In the genomic region with DNA sequence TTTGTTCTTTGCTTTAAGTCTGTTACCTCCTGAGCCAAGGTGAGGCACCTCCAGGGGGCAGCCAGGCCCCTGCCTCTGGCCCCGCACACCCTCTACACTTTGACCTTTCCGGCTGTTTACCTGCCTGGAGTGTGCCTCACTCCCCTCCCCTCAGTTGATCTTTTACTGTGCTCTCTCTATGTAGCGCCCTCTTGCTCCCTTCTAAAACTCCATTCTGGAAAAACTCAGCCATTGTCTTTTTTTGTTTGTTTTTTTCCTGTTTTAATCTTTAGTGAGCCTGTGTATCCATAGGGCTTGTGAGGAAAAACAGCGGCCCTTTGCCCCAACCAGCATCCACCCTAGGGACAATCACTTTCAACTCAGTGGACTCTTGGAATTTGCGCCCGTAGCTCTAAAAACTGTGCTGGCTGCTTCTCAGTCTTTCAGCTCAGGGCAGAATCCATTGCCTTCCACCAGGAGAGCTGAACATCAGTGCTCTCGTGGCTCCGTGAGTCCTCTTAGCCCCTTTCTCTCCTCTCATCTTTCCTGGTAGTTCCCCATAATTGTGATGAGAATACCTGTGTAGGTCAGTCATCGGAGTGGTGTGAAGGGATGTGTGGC, we compare ENCODE assay signal across 1 cellular context.
A peak's percentile ranks its signal among the peaks of the same experiment; 100 is the strongest.
TF ChIP-seq lines count a peak whose summit lies in the region.

No MANE protein-coding gene starts in this region.

TF ChIP-seq in HepG2, 621 proteins besides CTCF, POLR2A, EP300 and RAD21 (continued from another document and continues in another):
- TF ChIP-seq, protein P1, sequence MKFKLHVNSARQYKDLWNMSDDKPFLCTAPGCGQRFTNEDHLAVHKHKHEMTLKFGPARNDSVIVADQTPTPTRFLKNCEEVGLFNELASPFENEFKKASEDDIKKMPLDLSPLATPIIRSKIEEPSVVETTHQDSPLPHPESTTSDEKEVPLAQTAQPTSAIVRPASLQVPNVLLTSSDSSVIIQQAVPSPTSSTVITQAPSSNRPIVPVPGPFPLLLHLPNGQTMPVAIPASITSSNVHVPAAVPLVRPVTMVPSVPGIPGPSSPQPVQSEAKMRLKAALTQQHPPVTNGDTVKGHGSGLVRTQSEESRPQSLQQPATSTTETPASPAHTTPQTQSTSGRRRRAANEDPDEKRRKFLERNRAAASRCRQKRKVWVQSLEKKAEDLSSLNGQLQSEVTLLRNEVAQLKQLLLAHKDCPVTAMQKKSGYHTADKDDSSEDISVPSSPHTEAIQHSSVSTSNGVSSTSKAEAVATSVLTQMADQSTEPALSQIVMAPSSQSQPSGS (CRISPR knock-in tag; IDR thresholded peaks at IDR 0.05), result peak; percentile 62; the same call in 1 of the 2 replicates
- TF ChIP-seq ZFP90 (CRISPR knock-in tag; IDR thresholded peaks at IDR 0.05; ENCODE audit: borderline replicate concordance) (no peak; the same call in 1 of the 2 replicates), ZNF331 (CRISPR knock-in tag; IDR thresholded peaks at IDR 0.05) (peak; percentile 63; the same call in 1 of the 2 replicates), ZNF510 (CRISPR knock-in tag; IDR thresholded peaks at IDR 0.05; ENCODE audit: low read depth) (0 out of 2 replicates have a peak, but pooled peaks have one; percentile 22), ZNF746 (CRISPR knock-in tag; IDR thresholded peaks at IDR 0.05) (peak; percentile 85; the same call in 1 of the 2 replicates), NKX3-1 (CRISPR knock-in tag; IDR thresholded peaks at IDR 0.05) (no peak), THAP11 (CRISPR knock-in tag; IDR thresholded peaks at IDR 0.05) (peak; percentile 77), ZNF484 (CRISPR knock-in tag; IDR thresholded peaks at IDR 0.05; ENCODE audit: borderline replicate concordance, low read depth) (no peak), ZNF558 (CRISPR knock-in tag; IDR thresholded peaks at IDR 0.05; ENCODE audit: borderline replicate concordance) (0 out of 2 replicates have a peak, but pooled peaks have one; percentile 71), TCF7L2 (IDR thresholded peaks at IDR 0.05; ENCODE audit: low read depth, low read length) (no peak), ZNF589 (CRISPR knock-in tag; conservative IDR thresholded peaks at IDR 0.05) (no peak)
- TF ChIP-seq, protein P2, sequence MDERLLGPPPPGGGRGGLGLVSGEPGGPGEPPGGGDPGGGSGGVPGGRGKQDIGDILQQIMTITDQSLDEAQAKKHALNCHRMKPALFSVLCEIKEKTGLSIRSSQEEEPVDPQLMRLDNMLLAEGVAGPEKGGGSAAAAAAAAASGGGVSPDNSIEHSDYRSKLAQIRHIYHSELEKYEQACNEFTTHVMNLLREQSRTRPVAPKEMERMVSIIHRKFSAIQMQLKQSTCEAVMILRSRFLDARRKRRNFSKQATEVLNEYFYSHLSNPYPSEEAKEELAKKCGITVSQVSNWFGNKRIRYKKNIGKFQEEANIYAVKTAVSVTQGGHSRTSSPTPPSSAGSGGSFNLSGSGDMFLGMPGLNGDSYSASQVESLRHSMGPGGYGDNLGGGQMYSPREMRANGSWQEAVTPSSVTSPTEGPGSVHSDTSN (CRISPR knock-in tag; IDR thresholded peaks at IDR 0.05), result no peak
- TF ChIP-seq, protein P3, sequence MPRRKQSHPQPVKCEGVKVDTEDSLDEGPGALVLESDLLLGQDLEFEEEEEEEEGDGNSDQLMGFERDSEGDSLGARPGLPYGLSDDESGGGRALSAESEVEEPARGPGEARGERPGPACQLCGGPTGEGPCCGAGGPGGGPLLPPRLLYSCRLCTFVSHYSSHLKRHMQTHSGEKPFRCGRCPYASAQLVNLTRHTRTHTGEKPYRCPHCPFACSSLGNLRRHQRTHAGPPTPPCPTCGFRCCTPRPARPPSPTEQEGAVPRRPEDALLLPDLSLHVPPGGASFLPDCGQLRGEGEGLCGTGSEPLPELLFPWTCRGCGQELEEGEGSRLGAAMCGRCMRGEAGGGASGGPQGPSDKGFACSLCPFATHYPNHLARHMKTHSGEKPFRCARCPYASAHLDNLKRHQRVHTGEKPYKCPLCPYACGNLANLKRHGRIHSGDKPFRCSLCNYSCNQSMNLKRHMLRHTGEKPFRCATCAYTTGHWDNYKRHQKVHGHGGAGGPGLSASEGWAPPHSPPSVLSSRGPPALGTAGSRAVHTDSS (CRISPR knock-in tag; conservative IDR thresholded peaks at IDR 0.05), result no peak
- TF ChIP-seq, protein P4, sequence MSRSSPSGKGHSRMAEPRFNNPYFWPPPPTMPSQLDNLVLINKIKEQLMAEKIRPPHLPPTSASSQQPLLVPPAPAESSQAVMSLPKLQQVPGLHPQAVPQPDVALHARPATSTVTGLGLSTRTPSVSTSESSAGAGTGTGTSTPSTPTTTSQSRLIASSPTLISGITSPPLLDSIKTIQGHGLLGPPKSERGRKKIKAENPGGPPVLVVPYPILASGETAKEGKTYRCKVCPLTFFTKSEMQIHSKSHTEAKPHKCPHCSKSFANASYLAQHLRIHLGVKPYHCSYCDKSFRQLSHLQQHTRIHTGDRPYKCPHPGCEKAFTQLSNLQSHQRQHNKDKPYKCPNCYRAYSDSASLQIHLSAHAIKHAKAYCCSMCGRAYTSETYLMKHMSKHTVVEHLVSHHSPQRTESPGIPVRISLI (CRISPR knock-in tag; IDR thresholded peaks at IDR 0.05; ENCODE audit: borderline replicate concordance), result peak; percentile 73; the same call in 1 of the 2 replicates
- TF ChIP-seq, protein P5, sequence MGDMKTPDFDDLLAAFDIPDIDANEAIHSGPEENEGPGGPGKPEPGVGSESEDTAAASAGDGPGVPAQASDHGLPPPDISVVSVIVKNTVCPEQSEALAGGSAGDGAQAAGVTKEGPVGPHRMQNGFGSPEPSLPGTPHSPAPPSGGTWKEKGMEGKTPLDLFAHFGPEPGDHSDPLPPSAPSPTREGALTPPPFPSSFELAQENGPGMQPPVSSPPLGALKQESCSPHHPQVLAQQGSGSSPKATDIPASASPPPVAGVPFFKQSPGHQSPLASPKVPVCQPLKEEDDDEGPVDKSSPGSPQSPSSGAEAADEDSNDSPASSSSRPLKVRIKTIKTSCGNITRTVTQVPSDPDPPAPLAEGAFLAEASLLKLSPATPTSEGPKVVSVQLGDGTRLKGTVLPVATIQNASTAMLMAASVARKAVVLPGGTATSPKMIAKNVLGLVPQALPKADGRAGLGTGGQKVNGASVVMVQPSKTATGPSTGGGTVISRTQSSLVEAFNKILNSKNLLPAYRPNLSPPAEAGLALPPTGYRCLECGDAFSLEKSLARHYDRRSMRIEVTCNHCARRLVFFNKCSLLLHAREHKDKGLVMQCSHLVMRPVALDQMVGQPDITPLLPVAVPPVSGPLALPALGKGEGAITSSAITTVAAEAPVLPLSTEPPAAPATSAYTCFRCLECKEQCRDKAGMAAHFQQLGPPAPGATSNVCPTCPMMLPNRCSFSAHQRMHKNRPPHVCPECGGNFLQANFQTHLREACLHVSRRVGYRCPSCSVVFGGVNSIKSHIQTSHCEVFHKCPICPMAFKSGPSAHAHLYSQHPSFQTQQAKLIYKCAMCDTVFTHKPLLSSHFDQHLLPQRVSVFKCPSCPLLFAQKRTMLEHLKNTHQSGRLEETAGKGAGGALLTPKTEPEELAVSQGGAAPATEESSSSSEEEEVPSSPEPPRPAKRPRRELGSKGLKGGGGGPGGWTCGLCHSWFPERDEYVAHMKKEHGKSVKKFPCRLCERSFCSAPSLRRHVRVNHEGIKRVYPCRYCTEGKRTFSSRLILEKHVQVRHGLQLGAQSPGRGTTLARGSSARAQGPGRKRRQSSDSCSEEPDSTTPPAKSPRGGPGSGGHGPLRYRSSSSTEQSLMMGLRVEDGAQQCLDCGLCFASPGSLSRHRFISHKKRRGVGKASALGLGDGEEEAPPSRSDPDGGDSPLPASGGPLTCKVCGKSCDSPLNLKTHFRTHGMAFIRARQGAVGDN (CRISPR knock-in tag; IDR thresholded peaks at IDR 0.05), result peak; percentile 92
- TF ChIP-seq, protein P6, sequence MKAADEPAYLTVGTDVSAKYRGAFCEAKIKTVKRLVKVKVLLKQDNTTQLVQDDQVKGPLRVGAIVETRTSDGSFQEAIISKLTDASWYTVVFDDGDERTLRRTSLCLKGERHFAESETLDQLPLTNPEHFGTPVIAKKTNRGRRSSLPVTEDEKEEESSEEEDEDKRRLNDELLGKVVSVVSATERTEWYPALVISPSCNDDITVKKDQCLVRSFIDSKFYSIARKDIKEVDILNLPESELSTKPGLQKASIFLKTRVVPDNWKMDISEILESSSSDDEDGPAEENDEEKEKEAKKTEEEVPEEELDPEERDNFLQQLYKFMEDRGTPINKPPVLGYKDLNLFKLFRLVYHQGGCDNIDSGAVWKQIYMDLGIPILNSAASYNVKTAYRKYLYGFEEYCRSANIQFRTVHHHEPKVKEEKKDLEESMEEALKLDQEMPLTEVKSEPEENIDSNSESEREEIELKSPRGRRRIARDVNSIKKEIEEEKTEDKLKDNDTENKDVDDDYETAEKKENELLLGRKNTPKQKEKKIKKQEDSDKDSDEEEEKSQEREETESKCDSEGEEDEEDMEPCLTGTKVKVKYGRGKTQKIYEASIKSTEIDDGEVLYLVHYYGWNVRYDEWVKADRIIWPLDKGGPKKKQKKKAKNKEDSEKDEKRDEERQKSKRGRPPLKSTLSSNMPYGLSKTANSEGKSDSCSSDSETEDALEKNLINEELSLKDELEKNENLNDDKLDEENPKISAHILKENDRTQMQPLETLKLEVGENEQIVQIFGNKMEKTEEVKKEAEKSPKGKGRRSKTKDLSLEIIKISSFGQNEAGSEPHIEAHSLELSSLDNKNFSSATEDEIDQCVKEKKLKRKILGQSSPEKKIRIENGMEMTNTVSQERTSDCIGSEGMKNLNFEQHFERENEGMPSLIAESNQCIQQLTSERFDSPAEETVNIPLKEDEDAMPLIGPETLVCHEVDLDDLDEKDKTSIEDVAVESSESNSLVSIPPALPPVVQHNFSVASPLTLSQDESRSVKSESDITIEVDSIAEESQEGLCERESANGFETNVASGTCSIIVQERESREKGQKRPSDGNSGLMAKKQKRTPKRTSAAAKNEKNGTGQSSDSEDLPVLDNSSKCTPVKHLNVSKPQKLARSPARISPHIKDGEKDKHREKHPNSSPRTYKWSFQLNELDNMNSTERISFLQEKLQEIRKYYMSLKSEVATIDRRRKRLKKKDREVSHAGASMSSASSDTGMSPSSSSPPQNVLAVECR (CRISPR knock-in tag; IDR thresholded peaks at IDR 0.05; ENCODE audit: borderline replicate concordance), result peak; percentile 84; the same call in 1 of the 2 replicates
- TF ChIP-seq, protein P7, sequence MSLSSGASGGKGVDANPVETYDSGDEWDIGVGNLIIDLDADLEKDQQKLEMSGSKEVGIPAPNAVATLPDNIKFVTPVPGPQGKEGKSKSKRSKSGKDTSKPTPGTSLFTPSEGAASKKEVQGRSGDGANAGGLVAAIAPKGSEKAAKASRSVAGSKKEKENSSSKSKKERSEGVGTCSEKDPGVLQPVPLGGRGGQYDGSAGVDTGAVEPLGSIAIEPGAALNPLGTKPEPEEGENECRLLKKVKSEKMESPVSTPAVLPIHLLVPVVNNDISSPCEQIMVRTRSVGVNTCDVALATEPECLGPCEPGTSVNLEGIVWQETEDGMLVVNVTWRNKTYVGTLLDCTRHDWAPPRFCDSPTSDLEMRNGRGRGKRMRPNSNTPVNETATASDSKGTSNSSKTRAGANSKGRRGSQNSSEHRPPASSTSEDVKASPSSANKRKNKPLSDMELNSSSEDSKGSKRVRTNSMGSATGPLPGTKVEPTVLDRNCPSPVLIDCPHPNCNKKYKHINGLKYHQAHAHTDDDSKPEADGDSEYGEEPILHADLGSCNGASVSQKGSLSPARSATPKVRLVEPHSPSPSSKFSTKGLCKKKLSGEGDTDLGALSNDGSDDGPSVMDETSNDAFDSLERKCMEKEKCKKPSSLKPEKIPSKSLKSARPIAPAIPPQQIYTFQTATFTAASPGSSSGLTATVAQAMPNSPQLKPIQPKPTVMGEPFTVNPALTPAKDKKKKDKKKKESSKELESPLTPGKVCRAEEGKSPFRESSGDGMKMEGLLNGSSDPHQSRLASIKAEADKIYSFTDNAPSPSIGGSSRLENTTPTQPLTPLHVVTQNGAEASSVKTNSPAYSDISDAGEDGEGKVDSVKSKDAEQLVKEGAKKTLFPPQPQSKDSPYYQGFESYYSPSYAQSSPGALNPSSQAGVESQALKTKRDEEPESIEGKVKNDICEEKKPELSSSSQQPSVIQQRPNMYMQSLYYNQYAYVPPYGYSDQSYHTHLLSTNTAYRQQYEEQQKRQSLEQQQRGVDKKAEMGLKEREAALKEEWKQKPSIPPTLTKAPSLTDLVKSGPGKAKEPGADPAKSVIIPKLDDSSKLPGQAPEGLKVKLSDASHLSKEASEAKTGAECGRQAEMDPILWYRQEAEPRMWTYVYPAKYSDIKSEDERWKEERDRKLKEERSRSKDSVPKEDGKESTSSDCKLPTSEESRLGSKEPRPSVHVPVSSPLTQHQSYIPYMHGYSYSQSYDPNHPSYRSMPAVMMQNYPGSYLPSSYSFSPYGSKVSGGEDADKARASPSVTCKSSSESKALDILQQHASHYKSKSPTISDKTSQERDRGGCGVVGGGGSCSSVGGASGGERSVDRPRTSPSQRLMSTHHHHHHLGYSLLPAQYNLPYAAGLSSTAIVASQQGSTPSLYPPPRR (CRISPR knock-in tag; IDR thresholded peaks at IDR 0.05; ENCODE audit: borderline replicate concordance), result peak; percentile 71
- TF ChIP-seq, protein P8, sequence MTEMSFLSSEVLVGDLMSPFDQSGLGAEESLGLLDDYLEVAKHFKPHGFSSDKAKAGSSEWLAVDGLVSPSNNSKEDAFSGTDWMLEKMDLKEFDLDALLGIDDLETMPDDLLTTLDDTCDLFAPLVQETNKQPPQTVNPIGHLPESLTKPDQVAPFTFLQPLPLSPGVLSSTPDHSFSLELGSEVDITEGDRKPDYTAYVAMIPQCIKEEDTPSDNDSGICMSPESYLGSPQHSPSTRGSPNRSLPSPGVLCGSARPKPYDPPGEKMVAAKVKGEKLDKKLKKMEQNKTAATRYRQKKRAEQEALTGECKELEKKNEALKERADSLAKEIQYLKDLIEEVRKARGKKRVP (CRISPR knock-in tag; IDR thresholded peaks at IDR 0.05), result no peak
- TF ChIP-seq, protein P9, sequence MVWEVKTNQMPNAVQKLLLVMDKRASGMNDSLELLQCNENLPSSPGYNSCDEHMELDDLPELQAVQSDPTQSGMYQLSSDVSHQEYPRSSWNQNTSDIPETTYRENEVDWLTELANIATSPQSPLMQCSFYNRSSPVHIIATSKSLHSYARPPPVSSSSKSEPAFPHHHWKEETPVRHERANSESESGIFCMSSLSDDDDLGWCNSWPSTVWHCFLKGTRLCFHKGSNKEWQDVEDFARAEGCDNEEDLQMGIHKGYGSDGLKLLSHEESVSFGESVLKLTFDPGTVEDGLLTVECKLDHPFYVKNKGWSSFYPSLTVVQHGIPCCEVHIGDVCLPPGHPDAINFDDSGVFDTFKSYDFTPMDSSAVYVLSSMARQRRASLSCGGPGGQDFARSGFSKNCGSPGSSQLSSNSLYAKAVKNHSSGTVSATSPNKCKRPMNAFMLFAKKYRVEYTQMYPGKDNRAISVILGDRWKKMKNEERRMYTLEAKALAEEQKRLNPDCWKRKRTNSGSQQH (CRISPR knock-in tag; IDR thresholded peaks at IDR 0.05; ENCODE audit: low read depth), result no peak
- TF ChIP-seq, protein P10, sequence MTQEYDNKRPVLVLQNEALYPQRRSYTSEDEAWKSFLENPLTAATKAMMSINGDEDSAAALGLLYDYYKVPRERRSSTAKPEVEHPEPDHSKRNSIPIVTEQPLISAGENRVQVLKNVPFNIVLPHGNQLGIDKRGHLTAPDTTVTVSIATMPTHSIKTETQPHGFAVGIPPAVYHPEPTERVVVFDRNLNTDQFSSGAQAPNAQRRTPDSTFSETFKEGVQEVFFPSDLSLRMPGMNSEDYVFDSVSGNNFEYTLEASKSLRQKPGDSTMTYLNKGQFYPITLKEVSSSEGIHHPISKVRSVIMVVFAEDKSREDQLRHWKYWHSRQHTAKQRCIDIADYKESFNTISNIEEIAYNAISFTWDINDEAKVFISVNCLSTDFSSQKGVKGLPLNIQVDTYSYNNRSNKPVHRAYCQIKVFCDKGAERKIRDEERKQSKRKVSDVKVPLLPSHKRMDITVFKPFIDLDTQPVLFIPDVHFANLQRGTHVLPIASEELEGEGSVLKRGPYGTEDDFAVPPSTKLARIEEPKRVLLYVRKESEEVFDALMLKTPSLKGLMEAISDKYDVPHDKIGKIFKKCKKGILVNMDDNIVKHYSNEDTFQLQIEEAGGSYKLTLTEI (CRISPR knock-in tag; conservative IDR thresholded peaks at IDR 0.05), result no peak
